In the genomic region with DNA sequence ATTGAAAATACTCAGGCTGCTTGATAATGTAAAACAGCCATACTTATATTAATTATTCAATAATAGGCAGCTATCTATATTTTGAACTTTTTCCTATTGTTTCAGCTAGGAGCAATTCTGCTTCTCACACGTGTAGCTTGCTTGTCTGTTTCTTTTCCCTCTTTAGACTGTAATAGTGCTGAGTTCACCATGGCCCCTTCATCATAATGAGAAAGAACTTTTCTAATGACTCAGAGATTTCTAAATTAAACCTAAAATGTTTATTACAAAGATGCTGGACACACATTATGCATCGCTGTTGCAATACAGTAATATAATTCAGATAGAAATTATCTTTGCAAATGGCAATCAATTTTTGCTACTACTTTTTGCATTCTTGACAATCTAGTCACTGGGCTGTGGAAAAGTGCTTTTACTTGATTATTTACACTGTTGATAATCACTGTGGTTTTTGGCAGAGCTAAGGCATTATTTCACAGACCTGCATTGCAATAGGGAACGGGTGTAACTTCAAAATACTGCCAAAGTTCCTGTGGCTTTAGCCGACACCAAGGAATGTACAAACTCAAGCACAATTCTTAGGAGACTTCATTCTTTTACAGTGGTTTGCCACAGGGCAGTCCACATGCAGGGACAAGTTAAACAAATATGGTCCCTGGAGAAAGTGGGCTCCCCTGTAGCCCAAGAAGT, we compare ENCODE assay signal across 8 cellular contexts.
DNase-seq lines count a peak whose midpoint lies in the region; FAIRE-seq and TF ChIP-seq lines count a peak whose summit lies in the region.
"Had no signal": no experiment of that assay in that cellular context is flagged by ENCODE, and none has a peak within 500 bp of the region (broad histone marks: within the 10 kb centered on the region; RNA-seq: fewer than 3 reads in every experiment).

No MANE protein-coding gene starts in this region.

- H3K27ac ChIP-seq in liver (ENCODE audit: low read depth in 1 of 2, low read length in 2 of 2): peak overlapping the region in 1 of 2 donors; percentile 39

- peak; percentile 85 for DNase-seq in LNCaP clone FGC (ENCODE audit: low read depth)
- DNase-seq in cardiac fibroblast (ENCODE audit: low read depth in 2 of 2): peak; percentile 99 to 100
- peak; percentile 76 for DNase-seq in urothelium cell line (ENCODE audit: low spot score)
- DNase-seq in GM19238 (ENCODE audit: insufficient read length, low spot score): no peak
- DNase-seq in activated CD4-positive, alpha-beta T cell treated with anti-CD3 and anti-CD28 coated beads, Interleukin-2, amount 50 U/mL, for 48 hours: no peak
- no peak for DNase-seq in SK-N-DZ (ENCODE audit: low spot score)

- no peak overlapping the region for H3K9ac ChIP-seq in liver (ENCODE audit: low read depth in 1 of 2, low read length in 2 of 2)

- H3K4me3 ChIP-seq in LNCaP clone FGC (ENCODE audit: low read depth, low read length): no peak overlapping the region
- no peak overlapping the region for H3K4me3 ChIP-seq in cardiac fibroblast (replicated peaks in 1 of 2; ENCODE audit: low read depth in 2 of 2, low read length in 2 of 2)
- no peak overlapping the region for H3K4me3 ChIP-seq in liver (ENCODE audit: low read depth in 1 of 3, low read length in 3 of 3)
- H3K4me3 ChIP-seq: K562 had no signal

- TF ChIP-seq CTCF in LNCaP clone FGC (IDR thresholded peaks at IDR 0.05; ENCODE audit: control insufficient read depth, extremely low read depth, insufficient read depth) (no peak), cardiac fibroblast (IDR thresholded peaks at IDR 0.05; ENCODE audit: low read depth, low read length) (no peak), liver (IDR thresholded peaks at IDR 0.05; ENCODE audit: low read depth, low read length, missing input control) (no peak)

- peak; percentile 64 to 69 for TF ChIP-seq RAD21 in liver (IDR thresholded peaks at IDR 0.05)

- peak; percentile 73 for FAIRE-seq in urothelium cell line (lab: Jason Lieb, UNC)
- FAIRE-seq: K562 had no signal

- peaks cover 5 to 9% (median 6%) of the 10 kb centered on the region in 4 donors for H3K4me1 ChIP-seq in liver (ENCODE audit: control insufficient read depth in 4 of 4, insufficient read depth in 4 of 4, low read length in 3 of 4)

- whole genome bisulfite sequencing in liver: 27% methylated on average over 4 of the region's 4 CpGs

- H3K36me3 ChIP-seq in liver (ENCODE audit: control insufficient read depth in 4 of 4, insufficient read depth in 3 of 4, low read depth in 1 of 4, low read length in 3 of 4): no peaks in the 10 kb centered on the region

- no peaks in the 10 kb centered on the region for H3K27me3 ChIP-seq in liver (ENCODE audit: control insufficient read depth in 4 of 4, insufficient read depth in 4 of 4, low read length in 3 of 4)

- no peaks in the 10 kb centered on the region for H3K9me3 ChIP-seq in liver (ENCODE audit: control insufficient read depth in 4 of 4, low read length in 3 of 4)

TF ChIP-seq in liver, 16 proteins besides CTCF, POLR2A, EP300 and RAD21:
- TF ChIP-seq HNF4G (IDR thresholded peaks at IDR 0.05): no peak
- TF ChIP-seq FOXA2 (IDR thresholded peaks at IDR 0.05): peak; percentile 91
- no peak for TF ChIP-seq GABPA (IDR thresholded peaks at IDR 0.05 in 1 of 2, conservative IDR thresholded peaks at IDR 0.05 in 1 of 2)
- TF ChIP-seq YY1 (IDR thresholded peaks at IDR 0.05): peak; percentile 47
- peak; percentile 43 for TF ChIP-seq MAX (IDR thresholded peaks at IDR 0.05)
- peak; percentile 53 to 68 for TF ChIP-seq HNF4A (conservative IDR thresholded peaks at IDR 0.05)
- TF ChIP-seq NR2F2 (IDR thresholded peaks at IDR 0.05): peak; percentile 38
- TF ChIP-seq FOXA1 (IDR thresholded peaks at IDR 0.05): peak; percentile 75
- no peak for TF ChIP-seq TAF1 (conservative IDR thresholded peaks at IDR 0.05)
- peak; percentile 70 for TF ChIP-seq SP1 (IDR thresholded peaks at IDR 0.05)
- TF ChIP-seq REST (IDR thresholded peaks at IDR 0.05): no peak
- peak; percentile 57 to 75 for TF ChIP-seq RXRA (IDR thresholded peaks at IDR 0.05)
- TF ChIP-seq, protein P1, sequence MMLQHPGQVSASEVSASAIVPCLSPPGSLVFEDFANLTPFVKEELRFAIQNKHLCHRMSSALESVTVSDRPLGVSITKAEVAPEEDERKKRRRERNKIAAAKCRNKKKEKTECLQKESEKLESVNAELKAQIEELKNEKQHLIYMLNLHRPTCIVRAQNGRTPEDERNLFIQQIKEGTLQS (IDR thresholded peaks at IDR 0.05): peak; percentile 66
- TF ChIP-seq, protein P2, sequence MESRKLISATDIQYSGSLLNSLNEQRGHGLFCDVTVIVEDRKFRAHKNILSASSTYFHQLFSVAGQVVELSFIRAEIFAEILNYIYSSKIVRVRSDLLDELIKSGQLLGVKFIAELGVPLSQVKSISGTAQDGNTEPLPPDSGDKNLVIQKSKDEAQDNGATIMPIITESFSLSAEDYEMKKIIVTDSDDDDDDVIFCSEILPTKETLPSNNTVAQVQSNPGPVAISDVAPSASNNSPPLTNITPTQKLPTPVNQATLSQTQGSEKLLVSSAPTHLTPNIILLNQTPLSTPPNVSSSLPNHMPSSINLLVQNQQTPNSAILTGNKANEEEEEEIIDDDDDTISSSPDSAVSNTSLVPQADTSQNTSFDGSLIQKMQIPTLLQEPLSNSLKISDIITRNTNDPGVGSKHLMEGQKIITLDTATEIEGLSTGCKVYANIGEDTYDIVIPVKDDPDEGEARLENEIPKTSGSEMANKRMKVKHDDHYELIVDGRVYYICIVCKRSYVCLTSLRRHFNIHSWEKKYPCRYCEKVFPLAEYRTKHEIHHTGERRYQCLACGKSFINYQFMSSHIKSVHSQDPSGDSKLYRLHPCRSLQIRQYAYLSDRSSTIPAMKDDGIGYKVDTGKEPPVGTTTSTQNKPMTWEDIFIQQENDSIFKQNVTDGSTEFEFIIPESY (IDR thresholded peaks at IDR 0.05): no peak
- TF ChIP-seq EGR1 (IDR thresholded peaks at IDR 0.05; ENCODE audit: low read depth in 2 of 2): peak in 1 of 2 donors; percentile 68
- peak; percentile 71 to 83 for TF ChIP-seq JUND (IDR thresholded peaks at IDR 0.05)

Comparison
In these comparisons a context has a peak if more than half of its experiments do, and no peak if none do; other contexts are left out.
1. DNase-seq: peak in LNCaP clone FGC (single experiment), cardiac fibroblast (2 of 2) and urothelium cell line (single experiment); none in GM19238 (single experiment), activated CD4-positive, alpha-beta T cell treated with anti-CD3 and anti-CD28 coated beads, Interleukin-2, amount 50 U/mL, for 48 hours (0 of 2) and SK-N-DZ (single experiment).